In genomic region chr1:10510520-10511493, GRCh38 we compare ENCODE assay signal across 8 cellular contexts. TPM values are rescaled to one million over a fixed set of nuclear protein-coding genes. Genes with fewer than 3 reads are reported as not detected.
A peak's percentile ranks its signal among the peaks of the same experiment; 100 is the strongest.
DNase-seq lines count a peak whose midpoint lies in the region; ATAC-seq and TF ChIP-seq lines count a peak whose summit lies in the region.

No MANE protein-coding gene starts in this region.

- H3K4me3 ChIP-seq in fibroblast of the aortic adventitia (ENCODE audit: low read depth, low read length), result peak overlapping the region; percentile 15

- DNase-seq in NOMO-1 treated with DMSO at 0.1 percent for 48 hours (lab: John Stamatoyannopoulos, UW; ENCODE audit: unreplicated experiment) (peak; percentile 82), fibroblast of the aortic adventitia (ENCODE audit: low read depth) (peak; percentile 93), DMS 273 treated with DMSO at 0.1 percent for 48 hours (lab: John Stamatoyannopoulos, UW) (no peak), NCI-H2196 treated with DMSO at 0.1 percent for 48 hours (lab: John Stamatoyannopoulos, UW; ENCODE audit: unreplicated experiment) (no peak)
- peak; percentile 82 for DNase-seq in activated CD8-positive, alpha-beta memory T cell treated with anti-CD3 and anti-CD28 coated beads, Interleukin-2, amount 50 U/mL, for 48 hours
- DNase-seq in stimulated activated CD4-positive, alpha-beta T cell treated with anti-CD3 and anti-CD28 coated beads, Interleukin-1b, Interleukin-23, amount 100 ng/mL, for 48 hours, result peak; percentile 88

- TF ChIP-seq CTCF in fibroblast of the aortic adventitia (IDR thresholded peaks at IDR 0.05; ENCODE audit: insufficient read depth, low read length), result no peak

- ATAC-seq in GM18498 (IDR thresholded peaks at IDR 0.05; ENCODE audit: unreplicated experiment), result peak; percentile 90
- peak; percentile 91 for ATAC-seq in HG02678 (IDR thresholded peaks at IDR 0.05; ENCODE audit: unreplicated experiment)

RNA-seq across cellular contexts. Expression of gene PEX14, which starts 36.1 kb away (rescaled TPM):
- 8.3 and 12.2 TPM in 2 replicates for total RNA-seq in fibroblast of the aortic adventitia (ENCODE audit: low replicate concordance)

RNA-seq across cellular contexts. Expression of gene DFFA, which starts 38.5 kb away (rescaled TPM):
- 23.1 and 36.6 TPM in 2 replicates for total RNA-seq in fibroblast of the aortic adventitia (ENCODE audit: low replicate concordance)

Comparison
In these comparisons a context has a peak if more than half of its experiments do, and no peak if none do; other contexts are left out.
1. DNase-seq: peak in NOMO-1 treated with DMSO at 0.1 percent for 48 hours (single experiment), activated CD8-positive, alpha-beta memory T cell treated with anti-CD3 and anti-CD28 coated beads, Interleukin-2, amount 50 U/mL, for 48 hours (single experiment), fibroblast of the aortic adventitia (single experiment) and stimulated activated CD4-positive, alpha-beta T cell treated with anti-CD3 and anti-CD28 coated beads, Interleukin-1b, Interleukin-23, amount 100 ng/mL, for 48 hours (single experiment); none in DMS 273 treated with DMSO at 0.1 percent for 48 hours (single experiment) and NCI-H2196 treated with DMSO at 0.1 percent for 48 hours (single experiment).